18 cellular contexts compared by ENCODE assay signal in the genomic region with DNA sequence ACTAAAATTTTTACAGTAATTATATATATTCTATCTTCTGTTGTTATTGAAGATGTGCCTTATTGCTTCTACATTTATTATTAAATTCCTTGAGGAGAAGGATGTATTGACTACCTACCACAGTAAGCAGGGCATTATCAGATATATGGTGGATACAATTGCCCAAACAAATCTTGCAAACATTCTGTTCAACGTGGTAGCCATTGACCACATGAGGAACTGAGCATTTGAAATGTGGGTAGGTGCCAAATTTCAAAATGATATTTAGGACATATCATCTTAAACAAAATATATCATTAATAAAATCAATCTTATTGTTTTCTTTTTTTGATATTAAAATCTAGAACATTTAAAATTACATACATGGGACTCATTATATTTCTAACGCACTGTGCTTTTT. TPM values are rescaled to one million over a fixed set of nuclear protein-coding genes. Genes with fewer than 3 reads are reported as not detected.
DNase-seq lines count a peak whose midpoint lies in the region; ATAC-seq, FAIRE-seq and TF ChIP-seq lines count a peak whose summit lies in the region.
"Had no signal": no experiment of that assay in that cellular context is flagged by ENCODE, and none has a peak within 500 bp of the region (broad histone marks: within the 10 kb centered on the region; RNA-seq: fewer than 3 reads in every experiment).

No MANE protein-coding gene starts in this region.

- no peaks in the 10 kb centered on the region for H3K9me3 Mint-ChIP-seq in activated B cell treated with CpG ODN at 0.5 μM for 24 hours
- H3K9me3 Mint-ChIP-seq in CD14-positive monocyte = no peaks in the 10 kb centered on the region
- H3K9me3 Mint-ChIP-seq: activated naive CD4-positive, alpha-beta T cell treated with anti-CD3 and anti-CD28 coated beads for 36 hours; endodermal cell; WTC11 had no signal

- H3K27me3 ChIP-seq in effector memory CD4-positive, alpha-beta T cell (replicated peaks; ENCODE audit: control insufficient read depth, insufficient read depth, low read length, poor library complexity, severe bottlenecking) = no peaks in the 10 kb centered on the region
- H3K27me3 ChIP-seq in prostate gland (replicated peaks; ENCODE audit: insufficient read depth) = no peaks in the 10 kb centered on the region
- H3K27me3 ChIP-seq: BE2C, stomach had no signal

- H3K4me3 Mint-ChIP-seq in activated B cell treated with CpG ODN at 0.5 μM for 24 hours (peak overlapping the region; percentile 29), CD14-positive monocyte (no peak overlapping the region)
- H3K4me3 Mint-ChIP-seq: activated naive CD4-positive, alpha-beta T cell treated with anti-CD3 and anti-CD28 coated beads for 36 hours; endodermal cell; immature natural killer cell; WTC11 had no signal

- CTCF ChIA-PET in activated B cell treated with CpG ODN at 0.5 μM for 24 hours (lab: Charles Lee) = interaction anchor here (0.9 to 1.4 kb wide), 2 partner anchors 11 to 178 kb away, joined by 3 read pairs; partner anchors contain the start of gene SCN3A

- TF ChIP-seq POLR2A in prostate gland (IDR thresholded peaks at IDR 0.05) = no peak

- no peak overlapping the region for H3K27ac Mint-ChIP-seq in activated B cell treated with CpG ODN at 0.5 μM for 24 hours
- H3K27ac Mint-ChIP-seq in CD14-positive monocyte = no peak overlapping the region
- H3K27ac Mint-ChIP-seq: activated naive CD4-positive, alpha-beta T cell treated with anti-CD3 and anti-CD28 coated beads for 36 hours; endodermal cell; immature natural killer cell; WTC11 had no signal

- no peaks in the 10 kb centered on the region for H3K36me3 Mint-ChIP-seq in activated B cell treated with CpG ODN at 0.5 μM for 24 hours (ENCODE audit: low read depth)
- H3K36me3 Mint-ChIP-seq in CD14-positive monocyte = no peaks in the 10 kb centered on the region
- H3K36me3 Mint-ChIP-seq: immature natural killer cell, WTC11 had no signal

- H3K4me1 ChIP-seq in effector memory CD4-positive, alpha-beta T cell (ENCODE audit: control insufficient read depth, insufficient read depth, low read length, poor library complexity, severe bottlenecking) = no peaks in the 10 kb centered on the region
- no peaks in the 10 kb centered on the region for H3K4me1 ChIP-seq in prostate gland (replicated peaks)
- H3K4me1 ChIP-seq: BE2C, stomach had no signal

- DNase-seq in activated B cell treated with CpG ODN at 0.5 μM for 24 hours = no peak
- DNase-seq in CD14-positive monocyte (ENCODE audit: low spot score) = no peak
- no peak for DNase-seq in effector memory CD4-positive, alpha-beta T cell
- DNase-seq in RCC 7860 (ENCODE audit: low spot score) = no peak
- DNase-seq in prostate gland (ENCODE audit: low spot score) = no peak
- DNase-seq: activated naive CD4-positive, alpha-beta T cell treated with anti-CD3 and anti-CD28 coated beads for 36 hours; BE2C; endodermal cell; foreskin melanocyte; immature natural killer cell; mesendoderm; nucleus accumbens; stomach had no signal

- WGBS in prostate gland = 89% methylated on average over 2 of the region's 2 CpGs

- TF ChIP-seq CTCF in activated B cell treated with CpG ODN at 0.5 μM for 24 hours (IDR thresholded peaks at IDR 0.05) (no peak), CD14-positive monocyte (IDR thresholded peaks at IDR 0.05) (no peak), prostate gland (IDR thresholded peaks at IDR 0.05) (no peak)

- intact Hi-C loops in activated B cell treated with CpG ODN at 0.5 μM for 24 hours (cut with micrococcal nuclease) = loop anchor here (1.0 to 5.0 kb wide), 3 partner anchors 10 to 45 kb away; no protein-coding TSS in a partner anchor
- intact Hi-C loops in CD14-positive monocyte (cut with micrococcal nuclease) = no loop called here
- intact Hi-C loops in prostate gland (cut with DNase I) = no loop called here

- H3K4me3 ChIP-seq in effector memory CD4-positive, alpha-beta T cell (ENCODE audit: insufficient read depth, low read depth, low read length, poor library complexity, severe bottlenecking) = no peak overlapping the region
- no peak overlapping the region for H3K4me3 ChIP-seq in prostate gland
- H3K4me3 ChIP-seq: stomach had no signal

- no peaks in the 10 kb centered on the region for H3K9me3 ChIP-seq in effector memory CD4-positive, alpha-beta T cell (ENCODE audit: control insufficient read depth, low read length)
- H3K9me3 ChIP-seq in prostate gland = no peaks in the 10 kb centered on the region
- H3K9me3 ChIP-seq: BE2C, stomach had no signal

- POLR2A ChIA-PET in activated B cell treated with CpG ODN at 0.5 μM for 24 hours (lab: Charles Lee) = interaction anchor here (1.4 kb wide), 1 partner anchor 11 kb away, joined by 5 read pairs; the partner anchor contains the start of gene SCN3A

- ATAC-seq in GM19035 (IDR thresholded peaks at IDR 0.05; ENCODE audit: unreplicated experiment) (peak; percentile 36), GM21723 (IDR thresholded peaks at IDR 0.05; ENCODE audit: unreplicated experiment) (peak; percentile 43), HG03135 (IDR thresholded peaks at IDR 0.05; ENCODE audit: unreplicated experiment) (peak; percentile 39), activated B cell treated with CpG ODN at 0.5 μM for 24 hours (ENCODE audit: low read depth) (no peak)
- ATAC-seq: SK-N-SH treated with all-trans-retinoic acid at 6 μM for 48 hours, WTC11 had no signal

- no peaks in the 10 kb centered on the region for H3K36me3 ChIP-seq in effector memory CD4-positive, alpha-beta T cell (ENCODE audit: control insufficient read depth, insufficient read depth, low read length)
- H3K36me3 ChIP-seq in prostate gland = no peaks in the 10 kb centered on the region
- H3K36me3 ChIP-seq: BE2C, stomach had no signal

- H3K4me1 Mint-ChIP-seq in activated B cell treated with CpG ODN at 0.5 μM for 24 hours (peaks cover 64% of the 10 kb centered on the region), CD14-positive monocyte (no peaks in the 10 kb centered on the region)
- H3K4me1 Mint-ChIP-seq: immature natural killer cell had no signal

- H3K27me3 Mint-ChIP-seq in activated B cell treated with CpG ODN at 0.5 μM for 24 hours (no peaks in the 10 kb centered on the region), CD14-positive monocyte (ENCODE audit: low read depth in 3 of 3) (peaks cover 0 to 2% (median 0%) of the 10 kb centered on the region in 3 donors)

- FAIRE-seq in RCC 7860 (lab: Jason Lieb, UNC) = no peak

- H3K27ac ChIP-seq in effector memory CD4-positive, alpha-beta T cell (ENCODE audit: insufficient read depth, low read length, poor library complexity, severe bottlenecking) = no peak overlapping the region
- H3K27ac ChIP-seq in prostate gland = no peak overlapping the region
- H3K27ac ChIP-seq: stomach had no signal

RNA-seq across cellular contexts. Expression of gene SCN3A, which starts 11.1 kb away (rescaled TPM):
- 2.2 and 2.6 TPM in 2 replicates for total RNA-seq in activated B cell treated with CpG ODN at 0.5 μM for 24 hours
- polyA plus RNA-seq in CD14-positive monocyte = not detected
- 1 to 10 TPM in 1 of 2 donors, under 1 TPM in 1; 0.09 to 1.6 TPM for total RNA-seq in prostate gland
- polyA plus RNA-seq: immature natural killer cell had no signal

RNA-seq across cellular contexts. Expression of gene SCN2A, which starts 46.5 kb away (rescaled TPM):
- total RNA-seq in activated B cell treated with CpG ODN at 0.5 μM for 24 hours = 0.16 TPM in 1 of 2 replicates, not detected in the other
- not detected for polyA plus RNA-seq in CD14-positive monocyte
- 1 to 10 TPM in 1 of 2 donors, under 1 TPM in 1; 0.87 to 1.4 TPM for total RNA-seq in prostate gland
- polyA plus RNA-seq: immature natural killer cell had no signal
